2 cellular contexts compared by ENCODE assay signal in genomic region chr14:90354551-90355298, GRCh38.
TF ChIP-seq lines count a peak whose summit lies in the region.

No MANE protein-coding gene starts in this region.

TF ChIP-seq in GM23338, 12 proteins besides CTCF, POLR2A, EP300 and RAD21:
- no peak for TF ChIP-seq POLR2AphosphoS5 (IDR thresholded peaks at IDR 0.05; ENCODE audit: low read depth)
- no peak for TF ChIP-seq CREB1 (CRISPR knock-in tag; IDR thresholded peaks at IDR 0.05; ENCODE audit: low read depth)
- no peak for TF ChIP-seq STAT1 (IDR thresholded peaks at IDR 0.05; ENCODE audit: unreplicated experiment)
- TF ChIP-seq ZNF462 (CRISPR knock-in tag; IDR thresholded peaks at IDR 0.05): no peak
- no peak for TF ChIP-seq REST (IDR thresholded peaks at IDR 0.05; ENCODE audit: unreplicated experiment)
- TF ChIP-seq NANOG (IDR thresholded peaks at IDR 0.05; ENCODE audit: borderline replicate concordance): no peak
- TF ChIP-seq ETS1 (IDR thresholded peaks at IDR 0.05): no peak

TF ChIP-seq in WTC11, 78 proteins besides CTCF, POLR2A, EP300 and RAD21:
- TF ChIP-seq NFYB (CRISPR knock-in tag; conservative IDR thresholded peaks at IDR 0.05; ENCODE audit: low read depth): no peak
- no peak for TF ChIP-seq ZNF138 (CRISPR knock-in tag; conservative IDR thresholded peaks at IDR 0.05)
- TF ChIP-seq KAT7 (CRISPR knock-in tag; IDR thresholded peaks at IDR 0.05; ENCODE audit: borderline replicate concordance): no peak
- no peak for TF ChIP-seq TEAD1 (CRISPR knock-in tag; IDR thresholded peaks at IDR 0.05)
- TF ChIP-seq ZNF232 (CRISPR knock-in tag; IDR thresholded peaks at IDR 0.05): no peak
- no peak for TF ChIP-seq MAX (CRISPR knock-in tag; IDR thresholded peaks at IDR 0.05)
- no peak for TF ChIP-seq ZSCAN18 (CRISPR knock-in tag; IDR thresholded peaks at IDR 0.05)
- TF ChIP-seq TP53 (CRISPR knock-in tag; IDR thresholded peaks at IDR 0.05): no peak
- TF ChIP-seq HMGA2 (CRISPR knock-in tag; IDR thresholded peaks at IDR 0.05): no peak
- no peak for TF ChIP-seq MXD4 (CRISPR knock-in tag; IDR thresholded peaks at IDR 0.05; ENCODE audit: borderline replicate concordance)
- no peak for TF ChIP-seq FOXP4 (CRISPR knock-in tag; IDR thresholded peaks at IDR 0.05)
- no peak for TF ChIP-seq HMGXB4 (CRISPR knock-in tag; IDR thresholded peaks at IDR 0.05)
- no peak for TF ChIP-seq ERG (CRISPR knock-in tag; IDR thresholded peaks at IDR 0.05)
- no peak for TF ChIP-seq ZNF317 (CRISPR knock-in tag; IDR thresholded peaks at IDR 0.05; ENCODE audit: borderline replicate concordance, low read depth)
TF ChIP-seq in WTC11: peak in this region for 0.
